ENCODE assay signal across 13 cellular contexts in the genomic region with DNA sequence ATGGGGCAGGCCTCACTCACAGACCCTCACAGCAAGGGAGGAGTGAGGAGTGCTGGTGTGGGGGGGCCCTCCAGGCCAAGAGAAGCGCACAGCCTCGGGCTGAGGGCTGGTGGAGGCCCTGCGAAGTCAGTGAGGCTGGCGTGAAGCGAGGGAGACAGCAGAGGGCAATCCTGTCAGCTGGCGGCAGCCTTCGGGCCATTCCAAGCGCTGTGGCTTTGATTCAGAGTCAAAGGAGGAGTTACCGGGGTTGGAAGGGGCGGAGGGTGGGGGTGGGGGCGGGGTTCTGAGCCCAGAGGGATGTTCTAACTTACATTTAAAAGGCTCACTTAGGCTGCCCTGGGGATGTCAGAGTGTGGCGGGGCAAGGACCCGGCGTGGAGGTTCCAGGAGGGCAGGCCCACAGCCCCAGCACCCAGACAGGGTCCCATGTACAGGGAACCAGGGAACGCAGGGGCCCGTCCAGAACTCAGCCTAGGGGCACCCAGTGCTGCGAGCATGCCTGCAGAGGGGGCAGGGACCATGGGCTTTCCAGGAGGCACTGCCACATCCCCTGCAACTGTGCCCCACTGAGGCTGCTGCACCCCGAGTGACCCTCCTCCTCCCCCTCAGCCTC. TPM values are rescaled to one million over a fixed set of nuclear protein-coding genes. Genes with fewer than 3 reads are reported as not detected.
DNase-seq lines count a peak whose midpoint lies in the region; ATAC-seq and TF ChIP-seq lines count a peak whose summit lies in the region.
"Had no signal": no experiment of that assay in that cellular context is flagged by ENCODE, and none has a peak within 500 bp of the region (broad histone marks: within the 10 kb centered on the region; RNA-seq: fewer than 3 reads in every experiment).

No MANE protein-coding gene starts in this region.

- no peak for TF ChIP-seq EP300 in ovary (IDR thresholded peaks at IDR 0.05)

- H3K27ac ChIP-seq in ovary: peak overlapping the region in 1 of 2 donors; percentile 23
- H3K27ac ChIP-seq in heart right ventricle: no peak overlapping the region
- H3K27ac ChIP-seq: SJSA1 had no signal

- TF ChIP-seq CTCF in ovary (IDR thresholded peaks at IDR 0.05) (no peak), heart right ventricle (IDR thresholded peaks at IDR 0.05) (no peak)

- TF ChIP-seq POLR2A in ovary (IDR thresholded peaks at IDR 0.05): no peak

- H3K27me3 ChIP-seq in ovary (no peaks in the 10 kb centered on the region), heart right ventricle (peaks cover 0 to 16% (median under 1%) of the 10 kb centered on the region in 7 donors)
- H3K27me3 ChIP-seq: SJSA1 had no signal

- H3K4me1 ChIP-seq in ovary (ENCODE audit: insufficient read depth): no peaks in the 10 kb centered on the region
- H3K4me1 ChIP-seq in heart right ventricle: peaks cover 6 to 18% (median 16%) of the 10 kb centered on the region in 9 donors
- H3K4me1 ChIP-seq: SJSA1 had no signal

- H3K36me3 ChIP-seq in ovary (no peaks in the 10 kb centered on the region), heart right ventricle (no peaks in the 10 kb centered on the region)
- H3K36me3 ChIP-seq: SJSA1 had no signal

- ATAC-seq in HG02642 (IDR thresholded peaks at IDR 0.05; ENCODE audit: poor library complexity, unreplicated experiment) (no peak), HG03460 (IDR thresholded peaks at IDR 0.05; ENCODE audit: unreplicated experiment) (no peak), heart right ventricle (no peak)

- no peak overlapping the region for H3K4me3 ChIP-seq in ovary
- H3K4me3 ChIP-seq in heart right ventricle: no peak overlapping the region
- H3K4me3 ChIP-seq: SJSA1 had no signal

- H3K9me3 ChIP-seq in ovary (no peaks in the 10 kb centered on the region), heart right ventricle (no peaks in the 10 kb centered on the region)
- H3K9me3 ChIP-seq: SJSA1 had no signal

- DNase-seq in EL (peak; percentile 55), RPMI7951 (ENCODE audit: low read depth) (peak; percentile 50), fibroblast of gingiva (ENCODE audit: low read depth) (peak; percentile 36), ovary (peak in 3 of 5 donors; percentile 56 to 70 (median 57)), heart right ventricle (no peak), NCI-H1694 treated with DMSO at 0.1 percent for 48 hours (lab: John Stamatoyannopoulos, UW) (no peak)
- DNase-seq: activated CD4-positive, alpha-beta T cell treated with anti-CD3 and anti-CD28 coated beads for 4 hours; activated naive CD4-positive, alpha-beta T cell treated with anti-CD3 and anti-CD28 coated beads for 36 hours; hypothalamus; NCI-H2107 had no signal

- intact Hi-C loops in ovary (cut with DNase I) (loop anchor here in 1 of 4 donors (10.0 kb wide), 1 partner anchor 658 kb away; no protein-coding TSS in a partner anchor), heart right ventricle (cut with DNase I) (loop anchor here in 2 of 10 donors (5.0 kb wide), 2 partner anchors 121 to 161 kb away; no protein-coding TSS in a partner anchor)

- 33 to 46% (median 38%) methylated on average over 16 to 18 of the region's 18 CpGs for WGBS in ovary, 3 donors
- 68 to 70% methylated on average over 18 of the region's 18 CpGs for WGBS in heart right ventricle, 2 donors

RNA-seq across cellular contexts. Expression of gene TTLL12, which starts 39.5 kb away (rescaled TPM):
- total RNA-seq in RPMI7951 (2014; rRNA removed; shearing (Covaris generic)): 17.9 and 21.7 TPM in 2 replicates
- 10 to 100 TPM; 17.0 to 68.4 (median 43.6) TPM for total RNA-seq in ovary
- polyA plus RNA-seq in ovary: 10 to 100 TPM in 1 of 2 donors, 1 to 10 TPM in 1; 5.8 to 27.9 TPM
- 10 to 100 TPM in 4 of 10 donors, 1 to 10 TPM in 6; 8.0 to 18.9 (median 9.6) TPM for total RNA-seq in heart right ventricle
- polyA plus RNA-seq in heart right ventricle: 10 to 100 TPM in 1 of 2 donors, 1 to 10 TPM in 1; 8.1 to 16.7 TPM

Comparison
In these comparisons a context has a peak if more than half of its experiments do, and no peak if none do; other contexts are left out.
1. DNase-seq: peak in EL (single experiment), RPMI7951 (single experiment), fibroblast of gingiva (single experiment) and ovary (3 of 5); none in heart right ventricle (0 of 2) and NCI-H1694 treated with DMSO at 0.1 percent for 48 hours (single experiment).